In the genomic region with DNA sequence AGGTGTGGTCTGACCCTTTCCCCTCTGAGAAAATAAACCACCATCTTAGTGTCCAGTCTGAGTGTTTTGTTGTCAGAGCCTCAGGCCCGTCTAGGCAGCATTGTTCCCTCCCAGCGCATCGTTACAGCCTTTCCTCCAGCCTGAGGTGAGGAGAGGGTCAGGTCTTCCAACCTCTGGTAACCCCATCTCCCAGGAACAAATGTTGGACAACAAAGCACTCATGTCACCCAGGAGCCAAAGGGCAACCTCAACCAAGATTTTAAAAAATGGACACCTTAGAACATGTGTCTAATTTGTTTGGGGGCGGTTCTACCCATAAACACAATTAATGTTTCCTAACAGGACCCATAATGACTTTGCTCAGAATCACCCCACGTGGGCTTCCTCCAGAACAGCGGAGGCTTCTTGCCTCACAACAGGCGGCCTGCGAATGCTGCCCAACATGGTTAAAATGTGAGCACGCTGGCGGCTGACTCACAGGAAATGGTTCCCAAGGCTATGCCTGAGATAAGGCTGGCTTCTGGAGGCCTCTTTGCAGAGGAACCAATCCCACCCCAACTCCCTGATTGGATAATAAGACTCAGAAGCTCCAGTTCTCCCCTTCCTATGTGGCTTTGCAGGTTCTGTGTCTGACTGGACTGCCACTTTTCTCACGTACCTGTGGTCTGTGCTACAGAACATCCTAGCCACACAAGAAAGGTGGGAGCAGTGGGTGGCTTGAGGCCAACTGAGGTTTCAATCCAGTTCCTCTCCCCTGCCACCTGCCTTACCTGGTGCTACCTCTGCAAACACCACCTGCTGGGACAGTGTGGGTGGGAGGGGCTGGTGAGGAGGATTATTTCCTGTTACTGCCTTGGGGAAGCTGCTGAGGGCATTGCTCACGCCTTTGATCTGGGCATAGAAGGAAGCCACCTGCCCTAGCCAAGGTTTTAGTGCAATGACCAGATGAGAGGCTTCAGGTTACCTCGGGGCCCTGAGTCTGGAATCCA, we compare ENCODE assay signal across 8 cellular contexts.
DNase-seq lines count a peak whose midpoint lies in the region; ATAC-seq, FAIRE-seq and TF ChIP-seq lines count a peak whose summit lies in the region.

No MANE protein-coding gene starts in this region.

- H3K9me1 ChIP-seq in endothelial cell of umbilical vein (replicated peaks; ENCODE audit: control insufficient read depth, extremely low read depth, insufficient read depth, low read length): no peaks in the 10 kb centered on the region

- H3K27me3 ChIP-seq in endothelial cell of umbilical vein (ENCODE audit: control insufficient read depth in 2 of 2, insufficient read depth in 2 of 2, low read length in 2 of 2): no peaks in the 10 kb centered on the region
- no peaks in the 10 kb centered on the region for H3K27me3 ChIP-seq in ovary

- H3K4me3 ChIP-seq in endothelial cell of umbilical vein (replicated peaks in 1 of 3; ENCODE audit: insufficient read depth in 1 of 3, low read depth in 1 of 3, low read length in 3 of 3) (no peak overlapping the region), ovary (no peak overlapping the region)

- no peak for TF ChIP-seq CTCF in endothelial cell of umbilical vein (IDR thresholded peaks at IDR 0.05; ENCODE audit: extremely low read depth in 1 of 2, insufficient read depth in 1 of 2, low read depth in 1 of 2, low read length in 2 of 2)
- no peak for TF ChIP-seq CTCF in ovary (IDR thresholded peaks at IDR 0.05)

- DNase-seq in DMS79 (lab: John Stamatoyannopoulos, UW) (peak; percentile 75), NCI-H146 treated with DMSO at 0.1 percent for 48 hours (lab: John Stamatoyannopoulos, UW; ENCODE audit: unreplicated experiment) (peak; percentile 88), endothelial cell of umbilical vein (ENCODE audit: low read depth, low spot score) (peak; percentile 99), ovary (peak; percentile 63 to 76 (median 76)), C1 segment of cervical spinal cord (lab: John Stamatoyannopoulos, UW) (no peak)
- peak; percentile 74 for DNase-seq in activated CD4-positive, alpha-beta T cell treated with anti-CD3 and anti-CD28 coated beads, Interleukin-2, amount 10 ng/mL, durations not matched to agents 24 days and 14 days

- peak overlapping the region; percentile 72 for H2AFZ ChIP-seq in endothelial cell of umbilical vein (ENCODE audit: low read depth, low read length)

- H3K4me1 Mint-ChIP-seq in activated CD4-positive, alpha-beta T cell treated with anti-CD3 and anti-CD28 coated beads, Interleukin-2, amount 10 ng/mL, durations not matched to agents 24 days and 14 days: peaks cover 62% of the 10 kb centered on the region

- H3K27ac ChIP-seq in endothelial cell of umbilical vein (ENCODE audit: insufficient read depth, low read depth, low read length) (peak overlapping the region; percentile 86), ovary (no peak overlapping the region)

- peak overlapping the region; percentile 94 for H3K27ac Mint-ChIP-seq in activated CD4-positive, alpha-beta T cell treated with anti-CD3 and anti-CD28 coated beads, Interleukin-2, amount 10 ng/mL, durations not matched to agents 24 days and 14 days

- intact Hi-C loops in activated CD4-positive, alpha-beta T cell treated with anti-CD3 and anti-CD28 coated beads, Interleukin-2, amount 10 ng/mL, durations not matched to agents 24 days and 14 days (cut with micrococcal nuclease): loop anchor here (5.0 to 10.0 kb wide), 4 partner anchors 397 to 1290 kb away; a partner anchor contains a TSS
- intact Hi-C loops in endothelial cell of umbilical vein (cut with micrococcal nuclease) (loop anchor here (1.0 to 10.0 kb wide), 7 partner anchors 20 to 400 kb away; a partner anchor contains a TSS), ovary (cut with DNase I) (no loop called here)

- POLR2A ChIA-PET in endothelial cell of umbilical vein (lab: Charles Lee): interaction anchor here (1.3 kb wide), 1 partner anchor 109 kb away, joined by 3 read pairs; a partner anchor contains a TSS

- H3K36me3 Mint-ChIP-seq in activated CD4-positive, alpha-beta T cell treated with anti-CD3 and anti-CD28 coated beads, Interleukin-2, amount 10 ng/mL, durations not matched to agents 24 days and 14 days (ENCODE audit: low read depth): peaks cover 1% of the 10 kb centered on the region

- peak; percentile 96 for FAIRE-seq in endothelial cell of umbilical vein (lab: Jason Lieb, UNC)

- H3K36me3 ChIP-seq in endothelial cell of umbilical vein (ENCODE audit: control insufficient read depth in 2 of 2, extremely low read depth in 1 of 2, insufficient read depth in 2 of 2, low read length in 2 of 2) (no peaks in the 10 kb centered on the region), ovary (no peaks in the 10 kb centered on the region)

- no peaks in the 10 kb centered on the region for H3K79me2 ChIP-seq in endothelial cell of umbilical vein (ENCODE audit: control insufficient read depth, insufficient read depth, low read length)

- H3K9me3 ChIP-seq in endothelial cell of umbilical vein (replicated peaks; ENCODE audit: control insufficient read depth, insufficient read depth, low read length) (no peaks in the 10 kb centered on the region), ovary (no peaks in the 10 kb centered on the region)

- peak overlapping the region; percentile 10 for H3K4me2 ChIP-seq in endothelial cell of umbilical vein (ENCODE audit: insufficient read depth, low read length)

- ATAC-seq in GM18909 (IDR thresholded peaks at IDR 0.05; ENCODE audit: poor library complexity, unreplicated experiment) (no peak), GM19463 (IDR thresholded peaks at IDR 0.05; ENCODE audit: unreplicated experiment) (no peak)

- TF ChIP-seq EP300 in ovary (IDR thresholded peaks at IDR 0.05): no peak

- no peaks in the 10 kb centered on the region for H3K9me3 Mint-ChIP-seq in activated CD4-positive, alpha-beta T cell treated with anti-CD3 and anti-CD28 coated beads, Interleukin-2, amount 10 ng/mL, durations not matched to agents 24 days and 14 days

- TF ChIP-seq POLR2A in endothelial cell of umbilical vein (IDR thresholded peaks at IDR 0.05; ENCODE audit: low read depth, low read length): peak; percentile 48
- TF ChIP-seq POLR2A in ovary (IDR thresholded peaks at IDR 0.05): no peak

- H4K20me1 ChIP-seq in endothelial cell of umbilical vein (replicated peaks; ENCODE audit: control insufficient read depth, extremely low read depth, insufficient read depth, low read length): no peaks in the 10 kb centered on the region

- H3K27me3 Mint-ChIP-seq in activated CD4-positive, alpha-beta T cell treated with anti-CD3 and anti-CD28 coated beads, Interleukin-2, amount 10 ng/mL, durations not matched to agents 24 days and 14 days: peaks cover 1% of the 10 kb centered on the region

- peak overlapping the region; percentile 67 for H3K4me3 Mint-ChIP-seq in activated CD4-positive, alpha-beta T cell treated with anti-CD3 and anti-CD28 coated beads, Interleukin-2, amount 10 ng/mL, durations not matched to agents 24 days and 14 days

- CTCF ChIA-PET in endothelial cell of umbilical vein (lab: Charles Lee): interaction anchor here (0.9 to 1.5 kb wide), 3 partner anchors 35 to 107 kb away, joined by 3 to 4 read pairs (median 4); no protein-coding TSS in a partner anchor

- peak overlapping the region; percentile 33 for H3K9ac ChIP-seq in endothelial cell of umbilical vein (replicated peaks; ENCODE audit: extremely low read depth, insufficient read depth, low read length)

- WGBS in ovary, 3 donors: 41 to 69% (median 50%) methylated on average over 13 of the region's 13 CpGs

- BruUV-seq in endothelial cell of umbilical vein (replicated peaks; lab: Mats Ljungman, UMichigan): no TSS peak

- H3K4me1 ChIP-seq in endothelial cell of umbilical vein (ENCODE audit: control insufficient read depth, extremely low read depth, insufficient read depth, low read length): peaks cover 42% of the 10 kb centered on the region
- peaks cover 9% of the 10 kb centered on the region for H3K4me1 ChIP-seq in ovary (ENCODE audit: insufficient read depth)

- dilution Hi-C loops in endothelial cell of umbilical vein (cut with MboI; ENCODE audit: extremely low pct_ligation_motif_present, low sequenced_read_pairs): no loop called here

TF ChIP-seq in endothelial cell of umbilical vein, 7 proteins besides CTCF, POLR2A, EP300 and RAD21:
- TF ChIP-seq POLR2AphosphoS5 (IDR thresholded peaks at IDR 0.05; ENCODE audit: insufficient read depth, low read depth, low read length) (peak; percentile 96), JUN (IDR thresholded peaks at IDR 0.05; ENCODE audit: borderline replicate concordance, insufficient read depth, insufficient read length, low read depth) (peak; percentile 88), GATA2 (IDR thresholded peaks at IDR 0.05; ENCODE audit: insufficient read depth, insufficient read length, low read depth, low read length) (peak; percentile 95), EZH2 (IDR thresholded peaks at IDR 0.05; ENCODE audit: borderline replicate concordance, low read depth, low read length, severe bottlenecking) (no peak), MYC (IDR thresholded peaks at IDR 0.05; ENCODE audit: low read depth, low read length) (peak; percentile 89), FOS (IDR thresholded peaks at IDR 0.05; ENCODE audit: borderline replicate concordance, insufficient read depth, low read length) (peak; percentile 87)
- TF ChIP-seq, protein P1, sequence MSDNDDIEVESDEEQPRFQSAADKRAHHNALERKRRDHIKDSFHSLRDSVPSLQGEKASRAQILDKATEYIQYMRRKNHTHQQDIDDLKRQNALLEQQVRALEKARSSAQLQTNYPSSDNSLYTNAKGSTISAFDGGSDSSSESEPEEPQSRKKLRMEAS (IDR thresholded peaks at IDR 0.05; ENCODE audit: insufficient read depth, insufficient read length): peak; percentile 89
TF ChIP-seq in endothelial cell of umbilical vein: peak in this region for 6.

Comparison
In these comparisons a context has a peak if more than half of its experiments do, and no peak if none do; other contexts are left out.
1. DNase-seq: peak in DMS79 (single experiment), NCI-H146 treated with DMSO at 0.1 percent for 48 hours (single experiment), activated CD4-positive, alpha-beta T cell treated with anti-CD3 and anti-CD28 coated beads, Interleukin-2, amount 10 ng/mL, durations not matched to agents 24 days and 14 days (single experiment), endothelial cell of umbilical vein (single experiment) and ovary (5 of 5); none in C1 segment of cervical spinal cord (0 of 14).
2. intact Hi-C loops: an anchor here in activated CD4-positive, alpha-beta T cell treated with anti-CD3 and anti-CD28 coated beads, Interleukin-2, amount 10 ng/mL, durations not matched to agents 24 days and 14 days (5.0 to 10.0 kb wide) and endothelial cell of umbilical vein (1.0 to 10.0 kb wide); none called in ovary.